ENCODE assay signal across 26 cellular contexts in the genomic region with DNA sequence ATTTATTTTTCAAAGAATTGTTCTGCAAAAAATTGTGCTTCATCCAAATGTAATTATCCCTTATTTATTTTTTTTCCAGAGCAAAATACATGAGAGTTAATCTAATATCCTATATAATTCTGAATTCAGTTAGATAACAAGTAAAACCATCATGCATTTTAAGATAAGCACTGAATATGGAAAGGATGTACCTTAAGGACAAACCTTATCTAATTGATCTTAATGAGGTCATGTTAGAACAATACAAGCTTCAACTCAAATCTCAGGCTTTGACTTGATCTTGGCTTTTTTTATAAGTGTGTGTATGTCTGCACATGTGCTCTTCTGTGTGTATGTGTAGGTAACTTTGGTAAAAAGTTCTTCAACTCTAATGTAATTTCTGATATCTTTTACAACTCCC.
"Had no signal": no experiment of that assay in that cellular context is flagged by ENCODE, and none has a peak within 500 bp of the region (broad histone marks: within the 10 kb centered on the region; RNA-seq: fewer than 3 reads in every experiment).

No MANE protein-coding gene starts in this region.

- H3K4me1 ChIP-seq: esophagus muscularis mucosa, foreskin keratinocyte, gastrocnemius medialis, heart left ventricle had no signal

- ATAC-seq: activated naive CD4-positive, alpha-beta T cell treated with anti-CD3 and anti-CD28 coated beads, Interleukin-2, amount 50 U/mL, for 72 hours; activated T-cell treated with anti-CD3 and anti-CD28 coated beads, Interleukin-2, amount 50 U/mL, for 72 hours; effector memory CD8-positive, alpha-beta T cell; foreskin keratinocyte; gastrocnemius medialis; heart left ventricle had no signal

- H3K36me3 ChIP-seq: brain microvascular endothelial cell, esophagus muscularis mucosa, gastrocnemius medialis, heart left ventricle had no signal

- H3K27me3 ChIP-seq: brain microvascular endothelial cell, esophagus muscularis mucosa, foreskin keratinocyte, gastrocnemius medialis, heart left ventricle had no signal

- H3K4me3 ChIP-seq: coronary artery, dorsolateral prefrontal cortex, esophagus muscularis mucosa, gastrocnemius medialis, heart left ventricle had no signal

- H3K27ac ChIP-seq: brain microvascular endothelial cell, coronary artery, dorsolateral prefrontal cortex, esophagus muscularis mucosa, foreskin keratinocyte, gastrocnemius medialis, heart left ventricle had no signal

- H3K9me3 ChIP-seq: esophagus muscularis mucosa, gastrocnemius medialis, heart left ventricle had no signal

- DNase-seq: activated CD4-positive, alpha-beta memory T cell treated with anti-CD3 and anti-CD28 coated beads, Interleukin-2, amount 10 ng/mL, durations not matched to agents 7 days and 5 days; activated CD4-positive, alpha-beta T cell treated with anti-CD3 and anti-CD28 coated beads for 1 hour; activated CD4-positive, alpha-beta T cell treated with anti-CD3 and anti-CD28 coated beads for 4 hours; activated CD4-positive, alpha-beta T cell treated with anti-CD3 and anti-CD28 coated beads, Interleukin-2, amount 10 ng/mL, durations not matched to agents 7 days and 5 days; activated CD4-positive, alpha-beta T cell treated with anti-CD3 and anti-CD28 coated beads, Interleukin-2, amount 50 U/mL, for 4 hours; activated CD4-positive, CD25-positive, alpha-beta regulatory T cell; activated CD8-positive, alpha-beta memory T cell treated with anti-CD3 and anti-CD28 coated beads, Interleukin-2, amount 50 U/mL, for 48 hours; activated gamma-delta T cell; activated naive CD4-positive, alpha-beta T cell; activated naive CD4-positive, alpha-beta T cell treated with anti-CD3 and anti-CD28 coated beads, Interleukin-2, amount 10 ng/mL, durations not matched to agents 7 days and 5 days; activated naive CD8-positive, alpha-beta T cell treated with anti-CD3 and anti-CD28 coated beads, Interleukin-2, amount 10 ng/mL, durations not matched to agents 7 days and 5 days; activated T-cell treated with anti-CD3 and anti-CD28 coated beads for 4 hours; activated T-cell treated with anti-CD3 and anti-CD28 coated beads, Interleukin-2, amount 50 U/mL, for 24 hours; activated T-cell treated with anti-CD3 and anti-CD28 coated beads, Interleukin-2, amount 50 U/mL, for 72 hours; brain microvascular endothelial cell; dorsolateral prefrontal cortex; effector memory CD8-positive, alpha-beta T cell; erythroblast; foreskin keratinocyte; gastrocnemius medialis; glutamatergic neuron; heart left ventricle; T-helper 2 cell had no signal
